Comparison of ENCODE assay signal across 13 cellular contexts in genomic region chr16:1158456-1159324, GRCh38. TPM values are rescaled to one million over a fixed set of nuclear protein-coding genes. Genes with fewer than 3 reads are reported as not detected.
DNase-seq lines count a peak whose midpoint lies in the region; FAIRE-seq and TF ChIP-seq lines count a peak whose summit lies in the region.
"Had no signal": no experiment of that assay in that cellular context is flagged by ENCODE, and none has a peak within 500 bp of the region (broad histone marks: within the 10 kb centered on the region; RNA-seq: fewer than 3 reads in every experiment).

No MANE protein-coding gene starts in this region.

- H3K9me3 ChIP-seq in esophagus muscularis mucosa (no peaks in the 10 kb centered on the region), tibial artery (no peaks in the 10 kb centered on the region)

- no peak for TF ChIP-seq POLR2A in esophagus muscularis mucosa (IDR thresholded peaks at IDR 0.05; ENCODE audit: low read depth)

- no peak for TF ChIP-seq CTCF in esophagus muscularis mucosa (IDR thresholded peaks at IDR 0.05)
- TF ChIP-seq CTCF in tibial artery (IDR thresholded peaks at IDR 0.05): no peak

- peak; percentile 78 for TF ChIP-seq EP300 in esophagus muscularis mucosa (IDR thresholded peaks at IDR 0.05)

- H3K36me3 ChIP-seq in esophagus muscularis mucosa: no peaks in the 10 kb centered on the region
- peaks cover 0 to 11% (median under 1%) of the 10 kb centered on the region in 3 donors for H3K36me3 ChIP-seq in tibial artery

- FAIRE-seq in RCC 7860 (lab: Jason Lieb, UNC): no peak

- no peaks in the 10 kb centered on the region for H3K36me3 Mint-ChIP-seq in activated naive CD4-positive, alpha-beta T cell treated with anti-CD3 and anti-CD28 coated beads for 36 hours (ENCODE audit: low read depth)
- H3K36me3 Mint-ChIP-seq: CD4-positive, alpha-beta memory T cell had no signal

- peaks cover 45 to 100% (median 100%) of the 10 kb centered on the region in 4 donors for H3K4me1 ChIP-seq in esophagus muscularis mucosa
- peaks cover 0 to 91% (median 76%) of the 10 kb centered on the region in 4 donors for H3K4me1 ChIP-seq in tibial artery

- H3K9me3 Mint-ChIP-seq in activated naive CD4-positive, alpha-beta T cell treated with anti-CD3 and anti-CD28 coated beads for 36 hours: no peaks in the 10 kb centered on the region
- H3K9me3 Mint-ChIP-seq: activated CD4-positive, alpha-beta T cell treated with anti-CD3 and anti-CD28 coated beads, Interleukin-2, amount 10 ng/mL, durations not matched to agents 7 days and 5 days; CD4-positive, alpha-beta memory T cell; effector memory CD8-positive, alpha-beta T cell had no signal

- no peak overlapping the region for H3K27ac Mint-ChIP-seq in activated naive CD4-positive, alpha-beta T cell treated with anti-CD3 and anti-CD28 coated beads for 36 hours
- H3K27ac Mint-ChIP-seq: activated CD4-positive, alpha-beta T cell treated with anti-CD3 and anti-CD28 coated beads, Interleukin-2, amount 10 ng/mL, durations not matched to agents 7 days and 5 days; CD4-positive, alpha-beta memory T cell; effector memory CD8-positive, alpha-beta T cell had no signal

- H3K4me3 Mint-ChIP-seq in activated naive CD4-positive, alpha-beta T cell treated with anti-CD3 and anti-CD28 coated beads for 36 hours: no peak overlapping the region
- H3K4me3 Mint-ChIP-seq: activated CD4-positive, alpha-beta T cell treated with anti-CD3 and anti-CD28 coated beads, Interleukin-2, amount 10 ng/mL, durations not matched to agents 7 days and 5 days; CD4-positive, alpha-beta memory T cell; effector memory CD8-positive, alpha-beta T cell had no signal

- DNase-seq in NCI-H2171 treated with DMSO at 0.1 percent for 48 hours (lab: John Stamatoyannopoulos, UW): peak; percentile 56
- DNase-seq in esophagus muscularis mucosa (ENCODE audit: extremely low spot score): no peak
- DNase-seq in mesenteric fat pad (ENCODE audit: low spot score): peak; percentile 92
- DNase-seq in tibial artery: peak; percentile 65 to 95
- DNase-seq in anterior cingulate cortex (lab: John Stamatoyannopoulos, UW): no peak
- DNase-seq in RCC 7860 (ENCODE audit: low spot score): no peak
- DNase-seq in activated naive CD4-positive, alpha-beta T cell treated with anti-CD3 and anti-CD28 coated beads for 36 hours: no peak
- DNase-seq: activated CD4-positive, alpha-beta T cell treated with anti-CD3 and anti-CD28 coated beads, Interleukin-2, amount 10 ng/mL, durations not matched to agents 7 days and 5 days; CD4-positive, alpha-beta memory T cell; effector memory CD8-positive, alpha-beta T cell; NCI-H2107 had no signal

- H3K4me1 Mint-ChIP-seq in activated naive CD4-positive, alpha-beta T cell treated with anti-CD3 and anti-CD28 coated beads for 36 hours (ENCODE audit: low read depth): peaks cover 2% of the 10 kb centered on the region
- H3K4me1 Mint-ChIP-seq: activated CD4-positive, alpha-beta T cell treated with anti-CD3 and anti-CD28 coated beads, Interleukin-2, amount 10 ng/mL, durations not matched to agents 7 days and 5 days had no signal

- H3K4me3 ChIP-seq in esophagus muscularis mucosa: peak overlapping the region; percentile 29 to 86 (median 57)
- peak overlapping the region; percentile 12 to 22 for H3K4me3 ChIP-seq in tibial artery
- H3K4me3 ChIP-seq: hepatocyte had no signal

- 32% methylated on average over 3 of the region's 65 CpGs for WGBS in esophagus muscularis mucosa

- peak overlapping the region; percentile 92 to 98 (median 95) for H3K27ac ChIP-seq in esophagus muscularis mucosa (replicated peaks in 1 of 4)
- peak overlapping the region; percentile 66 to 94 for H3K27ac ChIP-seq in tibial artery
- H3K27ac ChIP-seq: hepatocyte had no signal

- H3K27me3 Mint-ChIP-seq in activated naive CD4-positive, alpha-beta T cell treated with anti-CD3 and anti-CD28 coated beads for 36 hours (ENCODE audit: low read depth): peaks cover 15% of the 10 kb centered on the region

- H3K27me3 ChIP-seq in esophagus muscularis mucosa: peaks cover 0 to 92% (median 0%) of the 10 kb centered on the region in 4 donors
- H3K27me3 ChIP-seq in tibial artery: peaks cover 0 to 30% of the 10 kb centered on the region in 2 donors

- intact Hi-C loops in esophagus muscularis mucosa (cut with DNase I) (no loop called here), tibial artery (cut with DNase I; ENCODE audit: low total_unique reads) (loop anchor here (2.0 kb wide), 1 partner anchor 62 kb away; the partner anchor contains the start of gene C1QTNF8)
- intact Hi-C loops in activated naive CD4-positive, alpha-beta T cell treated with anti-CD3 and anti-CD28 coated beads for 36 hours (cut with micrococcal nuclease): no loop called here

- CTCF ChIA-PET in activated naive CD4-positive, alpha-beta T cell treated with anti-CD3 and anti-CD28 coated beads for 36 hours (lab: Charles Lee): no interaction called here

RNA-seq across cellular contexts. Expression of gene CACNA1H, which starts 5.8 kb away (rescaled TPM):
- total RNA-seq in esophagus muscularis mucosa: 100 to 1,000 TPM; 225 to 361 (median 259) TPM
- 2.6 TPM for total RNA-seq in mesenteric fat pad
- under 1 TPM; 0.50 to 0.84 TPM for total RNA-seq in activated naive CD4-positive, alpha-beta T cell treated with anti-CD3 and anti-CD28 coated beads for 36 hours
- total RNA-seq: LHCN-M2 had no signal

Comparison
In these comparisons a context has a peak if more than half of its experiments do, and no peak if none do; other contexts are left out.
1. DNase-seq: peak in NCI-H2171 treated with DMSO at 0.1 percent for 48 hours (single experiment), mesenteric fat pad (single experiment) and tibial artery (2 of 2); none in esophagus muscularis mucosa (single experiment), anterior cingulate cortex (0 of 58), RCC 7860 (single experiment) and activated naive CD4-positive, alpha-beta T cell treated with anti-CD3 and anti-CD28 coated beads for 36 hours (single experiment).
2. RNA of gene CACNA1H, which starts 5.8 kb away (total RNA-seq): 225 to 361 TPM in esophagus muscularis mucosa; 2.6 TPM in mesenteric fat pad (single experiment) and 0.50 to 0.84 TPM in activated naive CD4-positive, alpha-beta T cell treated with anti-CD3 and anti-CD28 coated beads for 36 hours; every median in the first group is over 10 times any median in the second.